In genomic region chr21:41611966-41612606, GRCh38 we compare ENCODE assay signal across 9 cellular contexts.
DNase-seq lines count a peak whose midpoint lies in the region; ATAC-seq and TF ChIP-seq lines count a peak whose summit lies in the region.
"Had no signal": no experiment of that assay in that cellular context is flagged by ENCODE, and none has a peak within 500 bp of the region (broad histone marks: within the 10 kb centered on the region; RNA-seq: fewer than 3 reads in every experiment).

No MANE protein-coding gene starts in this region.

- POLR2A ChIA-PET in CD8-positive, alpha-beta T cell (lab: Charles Lee), result no interaction called here

- no peak overlapping the region for H2BK15ac ChIP-seq in mesenchymal stem cell (ENCODE audit: low read depth, poor library complexity, severe bottlenecking)

- H3K4me3 ChIP-seq in Loucy (ENCODE audit: low read length, poor library complexity, severe bottlenecking) (peak overlapping the region; percentile 57), astrocyte of the spinal cord (ENCODE audit: low read depth, low read length) (no peak overlapping the region), mesenchymal stem cell (ENCODE audit: insufficient read depth in 1 of 2, low read depth in 1 of 2, low read length in 2 of 2) (no peak overlapping the region)
- no peak overlapping the region for H3K4me3 ChIP-seq in CD8-positive, alpha-beta T cell (ENCODE audit: low read depth, low read length)

- H3K27me3 ChIP-seq in Loucy (ENCODE audit: insufficient read depth, low read length, poor library complexity, severe bottlenecking) (no peaks in the 10 kb centered on the region), mesenchymal stem cell (ENCODE audit: control insufficient read depth in 1 of 2, insufficient read depth in 1 of 2, low read length in 2 of 2) (peaks cover 8 to 27% of the 10 kb centered on the region in 2 experiments)
- no peaks in the 10 kb centered on the region for H3K27me3 ChIP-seq in CD8-positive, alpha-beta T cell (ENCODE audit: insufficient read depth, low read length)

- no peak for ATAC-seq in CD8-positive, alpha-beta T cell

- H3F3A ChIP-seq in Loucy (ENCODE audit: low read depth), result no peaks in the 10 kb centered on the region

- H3K18ac ChIP-seq in mesenchymal stem cell (ENCODE audit: low read depth in 1 of 2, low read length in 2 of 2), result no peak overlapping the region

- H2BK120ac ChIP-seq in mesenchymal stem cell (ENCODE audit: low read depth, low read length), result no peak overlapping the region

- H2AK5ac ChIP-seq in mesenchymal stem cell (ENCODE audit: low read length, severe bottlenecking), result no peak overlapping the region

- H2BK5ac ChIP-seq in mesenchymal stem cell (ENCODE audit: low read depth, low read length, poor library complexity, severe bottlenecking), result no peak overlapping the region

- H3K4me2 ChIP-seq in Loucy (ENCODE audit: low read depth, low read length, poor library complexity, severe bottlenecking) (peak overlapping the region; percentile 82), mesenchymal stem cell (ENCODE audit: low read length, poor library complexity, severe bottlenecking) (no peak overlapping the region)

- intact Hi-C loops in CD8-positive, alpha-beta T cell (cut with DNase I, micrococcal nuclease), result loop anchor here (2.0 to 10.0 kb wide), 2 partner anchors 503 to 505 kb away; no protein-coding TSS in a partner anchor

- TF ChIP-seq CTCF in Loucy (conservative IDR thresholded peaks at IDR 0.05; ENCODE audit: low read length) (no peak), astrocyte of the spinal cord (IDR thresholded peaks at IDR 0.05; ENCODE audit: low read depth, low read length) (peak; percentile 32)
- no peak for TF ChIP-seq CTCF in CD8-positive, alpha-beta T cell (IDR thresholded peaks at IDR 0.05)

- WGBS in mesenchymal stem cell, result 40% methylated on average over 10 of the region's 10 CpGs

- H3K9me3 ChIP-seq in Loucy (ENCODE audit: insufficient read depth, low read depth, low read length), result no peaks in the 10 kb centered on the region
- no peaks in the 10 kb centered on the region for H3K9me3 ChIP-seq in mesenchymal stem cell (ENCODE audit: control insufficient read depth, low read length)
- H3K9me3 ChIP-seq in CD8-positive, alpha-beta T cell (ENCODE audit: low read length), result no peaks in the 10 kb centered on the region

- DNase-seq in Caki2 (ENCODE audit: low read depth) (peak; percentile 65), astrocyte of the spinal cord (ENCODE audit: low read depth, low spot score) (no peak), mesenchymal stem cell (no peak), HCEC 1CT (no peak), C1 segment of cervical spinal cord (lab: John Stamatoyannopoulos, UW) (no peak)
- DNase-seq in CD8-positive, alpha-beta T cell, result no peak
- no peak for DNase-seq in activated CD4-positive, alpha-beta T cell treated with anti-CD3 and anti-CD28 coated beads for 1 hour

- peaks cover 29% of the 10 kb centered on the region for H3K27me3 Mint-ChIP-seq in CD8-positive, alpha-beta T cell (ENCODE audit: low read depth)

- no peaks in the 10 kb centered on the region for H3K79me2 ChIP-seq in Loucy (ENCODE audit: insufficient read depth, low read length)

- no peaks in the 10 kb centered on the region for H4K20me1 ChIP-seq in Loucy (ENCODE audit: insufficient read depth, low read length, poor library complexity, severe bottlenecking)

- H4K91ac ChIP-seq in mesenchymal stem cell (ENCODE audit: low read length), result no peak overlapping the region

- no peak overlapping the region for H3K4me3 Mint-ChIP-seq in CD8-positive, alpha-beta T cell
- H3K4me3 Mint-ChIP-seq: activated naive CD4-positive, alpha-beta T cell treated with anti-CD3 and anti-CD28 coated beads, Interleukin-2, amount 50 U/mL, for 24 hours had no signal

- H3K4me1 Mint-ChIP-seq in CD8-positive, alpha-beta T cell (ENCODE audit: low read depth), result peaks cover 2% of the 10 kb centered on the region
- H3K4me1 Mint-ChIP-seq: activated naive CD4-positive, alpha-beta T cell treated with anti-CD3 and anti-CD28 coated beads, Interleukin-2, amount 50 U/mL, for 24 hours had no signal

- H3K4me1 ChIP-seq in Loucy (ENCODE audit: insufficient read depth, low read length, poor library complexity, severe bottlenecking) (peaks cover 3% of the 10 kb centered on the region), mesenchymal stem cell (ENCODE audit: control insufficient read depth, insufficient read depth, low read depth, low read length) (peaks cover 20% of the 10 kb centered on the region)
- H3K4me1 ChIP-seq in CD8-positive, alpha-beta T cell (ENCODE audit: insufficient read depth, low read length), result no peaks in the 10 kb centered on the region

- H4K8ac ChIP-seq in mesenchymal stem cell (ENCODE audit: low read length), result no peak overlapping the region

- H3K23ac ChIP-seq in mesenchymal stem cell (ENCODE audit: low read length in 2 of 2), result no peak overlapping the region

- peak overlapping the region; percentile 22 for H3K27ac ChIP-seq in mesenchymal stem cell (ENCODE audit: low read length, poor library complexity, severe bottlenecking)
- no peak overlapping the region for H3K27ac ChIP-seq in CD8-positive, alpha-beta T cell (ENCODE audit: low read depth, low read length)

- in situ Hi-C loops in Caki2 (cut with HindIII; ENCODE audit: low pct_unique_long_range_greater_than_20kb, low sequenced_read_pairs) (loop anchor here (10.0 to 25.0 kb wide), 2 partner anchors 63 to 150 kb away; partner anchors contain the start of gene RIPK4), astrocyte of the spinal cord (cut with HindIII; ENCODE audit: low sequenced_read_pairs) (no loop called here)

- no peaks in the 10 kb centered on the region for H3K36me3 Mint-ChIP-seq in CD8-positive, alpha-beta T cell
- H3K36me3 Mint-ChIP-seq: activated naive CD4-positive, alpha-beta T cell treated with anti-CD3 and anti-CD28 coated beads, Interleukin-2, amount 50 U/mL, for 24 hours had no signal

- H3K79me1 ChIP-seq in mesenchymal stem cell (replicated peaks; ENCODE audit: low read length, poor library complexity, severe bottlenecking), result no peaks in the 10 kb centered on the region

- CTCF ChIA-PET in CD8-positive, alpha-beta T cell (lab: Charles Lee), result interaction anchor here (0.6 to 1.6 kb wide), 3 partner anchors 10 to 506 kb away, joined by 3 to 4 read pairs (median 3); no protein-coding TSS in a partner anchor

- no peaks in the 10 kb centered on the region for H3K9me2 ChIP-seq in Loucy (replicated peaks; ENCODE audit: low read depth, low read length)

- H3K14ac ChIP-seq in mesenchymal stem cell (ENCODE audit: low read length in 2 of 2), result no peak overlapping the region

- H2BK12ac ChIP-seq in mesenchymal stem cell (ENCODE audit: low read length in 2 of 2), result no peak overlapping the region

- H2AFZ ChIP-seq in Loucy (ENCODE audit: low read length) (peak overlapping the region; percentile 90), mesenchymal stem cell (ENCODE audit: low read depth, low read length) (no peak overlapping the region)

- no peak overlapping the region for H3K27ac Mint-ChIP-seq in CD8-positive, alpha-beta T cell
- H3K27ac Mint-ChIP-seq: activated naive CD4-positive, alpha-beta T cell treated with anti-CD3 and anti-CD28 coated beads, Interleukin-2, amount 50 U/mL, for 24 hours had no signal

- no peaks in the 10 kb centered on the region for H3K9me3 Mint-ChIP-seq in CD8-positive, alpha-beta T cell
- H3K9me3 Mint-ChIP-seq: activated naive CD4-positive, alpha-beta T cell treated with anti-CD3 and anti-CD28 coated beads, Interleukin-2, amount 50 U/mL, for 24 hours had no signal

- no peak overlapping the region for H3K4ac ChIP-seq in mesenchymal stem cell (ENCODE audit: low read depth in 1 of 2, low read length in 2 of 2)

- no peaks in the 10 kb centered on the region for H3K36me3 ChIP-seq in Loucy (ENCODE audit: insufficient read depth, low read length)
- no peaks in the 10 kb centered on the region for H3K36me3 ChIP-seq in mesenchymal stem cell (ENCODE audit: control insufficient read depth in 1 of 2, insufficient read depth in 2 of 2, low read depth in 1 of 2, low read length in 2 of 2)
- H3K36me3 ChIP-seq in CD8-positive, alpha-beta T cell (ENCODE audit: insufficient read depth, low read length), result no peaks in the 10 kb centered on the region

- H3K9ac ChIP-seq in Loucy (ENCODE audit: low read depth, low read length, poor library complexity, severe bottlenecking) (no peak overlapping the region), mesenchymal stem cell (ENCODE audit: low read length) (peak overlapping the region; percentile 63)
